17 cellular contexts compared by ENCODE assay signal in genomic region chr6:53532061-53532797, GRCh38. TPM values are rescaled to one million over a fixed set of nuclear protein-coding genes. Genes with fewer than 3 reads are reported as not detected.
DNase-seq lines count a peak whose midpoint lies in the region; ATAC-seq, FAIRE-seq and TF ChIP-seq lines count a peak whose summit lies in the region.
"Had no signal": no experiment of that assay in that cellular context is flagged by ENCODE, and none has a peak within 500 bp of the region (broad histone marks: within the 10 kb centered on the region; RNA-seq: fewer than 3 reads in every experiment).

No MANE protein-coding gene starts in this region.

- peak overlapping the region; percentile 24 for H2AFZ ChIP-seq in GM12878 (ENCODE audit: control insufficient read depth, low read depth, low read length)
- no peak overlapping the region for H2AFZ ChIP-seq in GM23248
- H2AFZ ChIP-seq: hepatocyte had no signal

- H3K9ac ChIP-seq in GM12878 (ENCODE audit: control insufficient read depth, insufficient read depth, low read length) (no peak overlapping the region), mucosa of rectum (ENCODE audit: low read depth in 1 of 2, low read length in 2 of 2) (no peak overlapping the region), GM23248 (no peak overlapping the region)

- no peak for TF ChIP-seq EP300 in GM12878 (IDR thresholded peaks at IDR 0.05; ENCODE audit: borderline replicate concordance in 1 of 2, control insufficient read depth in 1 of 2, low read depth in 2 of 2, low read length in 2 of 2)

- in situ Hi-C loops in GM12878 (cut with MboI), result no loop called here
- in situ Hi-C loops in GM23248 (cut with MboI), result no loop called here

- SMC1A ChIA-PET in GM12878 (lab: Charles Lee; ENCODE audit: uncharacterized antibody, unreplicated experiment), result interaction anchor here (0.8 kb wide), 1 partner anchor 40 kb away, joined by 3 read pairs; no protein-coding TSS in a partner anchor

- DNase-seq in cardiac muscle cell (ENCODE audit: low read depth in 1 of 2, low spot score in 1 of 2), result no peak
- no peak for DNase-seq in right atrium auricular region (ENCODE audit: low spot score)
- no peak for DNase-seq in GM12878 (ENCODE audit: low read depth, low spot score)
- DNase-seq in GM23248, result no peak
- DNase-seq in activated gamma-delta T cell treated with Interleukin-2 at 50 U/mL for 16 hours, result no peak
- no peak for DNase-seq in stimulated activated CD4-positive, alpha-beta T cell treated with anti-CD3 and anti-CD28 coated beads, Interleukin-12 subunit alpha, Interleukin-12 subunit beta, amount 100 ng/mL, for 4 hours
- no peak for DNase-seq in A172 (ENCODE audit: low spot score)
- DNase-seq: activated CD8-positive, alpha-beta memory T cell treated with anti-CD3 and anti-CD28 coated beads, Interleukin-2, amount 50 U/mL, for 48 hours; anterior cingulate cortex; DMS79; effector memory CD8-positive, alpha-beta T cell; mammary epithelial cell; NCI-H345; upper lobe of right lung had no signal

- TF ChIP-seq RAD21 in GM12878 (IDR thresholded peaks at IDR 0.05; ENCODE audit: insufficient read depth, low read depth, low read length), result no peak

- H3K9me3 ChIP-seq in cardiac muscle cell (ENCODE audit: low read depth) (no peaks in the 10 kb centered on the region), right atrium auricular region (no peaks in the 10 kb centered on the region), GM12878 (replicated peaks; ENCODE audit: control insufficient read depth, insufficient read depth, low read length) (no peaks in the 10 kb centered on the region), mucosa of rectum (ENCODE audit: control insufficient read depth in 2 of 2, low read length in 2 of 2) (no peaks in the 10 kb centered on the region), GM23248 (ENCODE audit: low read depth) (no peaks in the 10 kb centered on the region)
- H3K9me3 ChIP-seq: upper lobe of right lung had no signal

- TF ChIP-seq CTCF in cardiac muscle cell (IDR thresholded peaks at IDR 0.05; ENCODE audit: low read depth, low read length) (no peak), right atrium auricular region (IDR thresholded peaks at IDR 0.05) (no peak), GM12878 (IDR thresholded peaks at IDR 0.05 in 2 of 3, conservative IDR thresholded peaks at IDR 0.05 in 1 of 3; ENCODE audit: control insufficient read depth in 2 of 3, extremely low read depth in 1 of 3, insufficient read depth in 1 of 3, low read depth in 3 of 3, low read length in 3 of 3) (no peak)

- H3K4me3 ChIP-seq in cardiac muscle cell, result no peak overlapping the region
- no peak overlapping the region for H3K4me3 ChIP-seq in right atrium auricular region
- H3K4me3 ChIP-seq in GM12878, result no peak overlapping the region
- H3K4me3 ChIP-seq in mucosa of rectum (ENCODE audit: low read length in 2 of 2), result peak overlapping the region in 1 of 2 donors; percentile 31
- no peak overlapping the region for H3K4me3 ChIP-seq in GM23248
- H3K4me3 ChIP-seq: hepatocyte, upper lobe of right lung had no signal

- peak overlapping the region; percentile 87 for H3K27ac ChIP-seq in cardiac muscle cell
- H3K27ac ChIP-seq in right atrium auricular region, result no peak overlapping the region
- H3K27ac ChIP-seq in GM12878 (ENCODE audit: control insufficient read depth, insufficient read depth), result no peak overlapping the region
- peak overlapping the region; percentile 10 to 28 for H3K27ac ChIP-seq in mucosa of rectum (ENCODE audit: low read depth in 2 of 2, low read length in 2 of 2)
- H3K27ac ChIP-seq in GM23248, result no peak overlapping the region
- H3K27ac ChIP-seq: hepatocyte, RWPE1, upper lobe of right lung had no signal

- H3K79me2 ChIP-seq in GM12878 (ENCODE audit: control insufficient read depth, insufficient read depth, low read length) (no peaks in the 10 kb centered on the region; the same call in 1 of the 2 replicates), GM23248 (ENCODE audit: insufficient read depth) (peaks cover 18% of the 10 kb centered on the region; the same call in 1 of the 2 replicates)

- FAIRE-seq in GM12878 (lab: Jason Lieb, UNC), result no peak

- CTCF ChIA-PET in GM12878 (lab: Yijun Ruan, JAX), result interaction anchor here (0.6 to 2.7 kb wide), 3 partner anchors 15 to 193 kb away, joined by 3 to 18 read pairs (median 3); no protein-coding TSS in a partner anchor

- peaks cover 46% of the 10 kb centered on the region for H3K4me1 ChIP-seq in cardiac muscle cell (ENCODE audit: low read depth)
- peaks cover 0 to 48% of the 10 kb centered on the region in 2 donors for H3K4me1 ChIP-seq in right atrium auricular region
- H3K4me1 ChIP-seq in GM12878 (ENCODE audit: control insufficient read depth, insufficient read depth, low read length), result peaks cover 10% of the 10 kb centered on the region
- no peaks in the 10 kb centered on the region for H3K4me1 ChIP-seq in mucosa of rectum (ENCODE audit: control insufficient read depth in 2 of 2, insufficient read depth in 2 of 2, low read length in 2 of 2)
- H3K4me1 ChIP-seq in GM23248 (ENCODE audit: insufficient read depth), result peaks cover 15% of the 10 kb centered on the region

- no TSS peak for BruUV-seq in GM12878 (replicated peaks; lab: Mats Ljungman, UMichigan)

- RAD21 ChIA-PET in GM12878 (lab: Charles Lee; ENCODE audit: unreplicated experiment), result no interaction called here

- no peaks in the 10 kb centered on the region for H3K9me2 ChIP-seq in GM23248 (ENCODE audit: insufficient read depth)

- intact Hi-C loops in GM12878 (cut with micrococcal nuclease; ENCODE audit: unreplicated experiment), result no loop called here

- ATAC-seq in GM12878, result peak; percentile 54
- ATAC-seq: effector memory CD8-positive, alpha-beta T cell; upper lobe of right lung had no signal

- 72% methylated on average over 8 of the region's 8 CpGs for WGBS in GM12878 (ENCODE audit: insufficient coverage, insufficient replicate concordance, low lambda C conversion rate, missing lambda C conversion rate)
- WGBS in GM23248 (ENCODE audit: low coverage in 1 of 2, low lambda C conversion rate in 2 of 2, missing lambda C conversion rate in 2 of 2), 2 experiments, result 83 to 84% methylated on average over 8 of the region's 8 CpGs

- no peak for TF ChIP-seq POLR2A in GM12878 (IDR thresholded peaks at IDR 0.05; ENCODE audit: low read depth, low read length)

- H3K27me3 ChIP-seq in cardiac muscle cell (no peaks in the 10 kb centered on the region), right atrium auricular region (no peaks in the 10 kb centered on the region), GM12878 (replicated peaks in 1 of 2; ENCODE audit: control insufficient read depth in 2 of 2, insufficient read depth in 2 of 2, low read length in 1 of 2) (no peaks in the 10 kb centered on the region), mucosa of rectum (ENCODE audit: control insufficient read depth in 2 of 2, insufficient read depth in 2 of 2, low read length in 2 of 2) (no peaks in the 10 kb centered on the region), GM23248 (replicated peaks; ENCODE audit: insufficient read depth) (no peaks in the 10 kb centered on the region)
- H3K27me3 ChIP-seq: hepatocyte, upper lobe of right lung had no signal

- H3K36me3 ChIP-seq in cardiac muscle cell, result no peaks in the 10 kb centered on the region
- H3K36me3 ChIP-seq in right atrium auricular region, result no peaks in the 10 kb centered on the region
- no peaks in the 10 kb centered on the region for H3K36me3 ChIP-seq in GM12878 (ENCODE audit: control insufficient read depth in 2 of 2, insufficient read depth in 2 of 2, low read length in 1 of 2)
- H3K36me3 ChIP-seq in mucosa of rectum (ENCODE audit: control insufficient read depth in 2 of 2, insufficient read depth in 2 of 2, low read length in 2 of 2), result no peaks in the 10 kb centered on the region
- no peaks in the 10 kb centered on the region for H3K36me3 ChIP-seq in GM23248 (ENCODE audit: low read depth)
- H3K36me3 ChIP-seq: upper lobe of right lung had no signal

- POLR2A ChIA-PET in GM12878 (lab: Charles Lee), result no interaction called here

- H3K4me2 ChIP-seq in GM12878 (ENCODE audit: control insufficient read depth, insufficient read depth) (peak overlapping the region; percentile 38; the same call in 1 of the 2 replicates), GM23248 (ENCODE audit: unreplicated experiment) (no peak overlapping the region)
- H3K4me2 ChIP-seq: hepatocyte had no signal

- H4K20me1 ChIP-seq in GM12878 (ENCODE audit: control insufficient read depth, insufficient read depth), result no peaks in the 10 kb centered on the region
- H4K20me1 ChIP-seq in GM23248 (ENCODE audit: insufficient read depth), result no peaks in the 10 kb centered on the region

- H3F3A ChIP-seq in GM23248 (ENCODE audit: insufficient read depth), result no peaks in the 10 kb centered on the region

TF ChIP-seq in GM12878, 131 proteins besides CTCF, POLR2A, EP300 and RAD21:
- no peak for TF ChIP-seq EZH2 (IDR thresholded peaks at IDR 0.05; ENCODE audit: borderline replicate concordance, control insufficient read depth, low read depth, low read length)
- no peak for TF ChIP-seq ZSCAN29 (IDR thresholded peaks at IDR 0.05)

RNA-seq across cellular contexts. Expression of gene GCLC, which starts 12.7 kb away (rescaled TPM):
- total RNA-seq in cardiac muscle cell, result 23.5 and 33.6 TPM in 2 replicates
- 17.5 and 18.1 TPM in 2 replicates for polyA plus RNA-seq in cardiac muscle cell
- total RNA-seq in right atrium auricular region, result 10 to 100 TPM; 13.5 to 26.3 TPM
- total RNA-seq in GM12878 (2013; cell fraction: nucleolus; rRNA removed), result 22.3 and 25.7 TPM in 2 replicates
- total RNA-seq in GM12878 (2014; rRNA removed), result 11.7 and 15.5 TPM in 2 replicates
- 18.2 and 18.9 TPM in 2 replicates for total RNA-seq in GM12878 (2014; rRNA removed; fragmentation: Illumina TruSeq; extraction: Trizol)
- 19.6 and 20.4 TPM in 2 replicates for total RNA-seq in GM12878 (2021)
- polyA plus RNA-seq in GM12878 (2011; ENCODE audit: low read depth), result 7.7 TPM
- 13.7 and 16.6 TPM in 2 replicates for polyA plus RNA-seq in GM12878 (2011; rRNA removed)
- 7.5 and 7.9 TPM in 2 replicates for polyA plus RNA-seq in GM12878 (2011; cell fraction: cytosol; rRNA removed)
- polyA plus RNA-seq in GM12878 (2011; cell fraction: nucleus; rRNA removed), result 13.0 and 14.6 TPM in 2 replicates
- 5.2 and 6.5 TPM in 2 replicates for polyA plus RNA-seq in GM12878 (2012)
- 23.6 and 45.4 TPM in 2 replicates for polyA plus RNA-seq in GM12878 (2014; fragmentation: Illumina TruSeq; extraction: Trizol)
- 1 to 10 TPM; 7.8 to 8.9 TPM for polyA plus RNA-seq in GM12878 (2014; fragmentation: Nextera tagmentation; extraction: Ambion mirVana)
- 13.3 and 13.6 TPM in 2 replicates for polyA plus RNA-seq in GM12878 (2014; rRNA removed)
- 1 to 10 TPM; 6.5 to 9.1 TPM for polyA plus RNA-seq in GM12878 (2016; fragmentation: Nextera tagmentation; extraction: Ambion mirVana)
- polyA minus RNA-seq in GM12878 (2011; rRNA and poly(A)+ RNA removed), result 14.0 and 16.8 TPM in 2 replicates
- polyA minus RNA-seq in GM12878 (2011; cell fraction: cytosol; rRNA and poly(A)+ RNA removed), result 6.0 and 6.3 TPM in 2 replicates
- polyA minus RNA-seq in GM12878 (2011; cell fraction: nucleus; rRNA and poly(A)+ RNA removed), result 7.3 and 13.1 TPM in 2 replicates
- total RNA-seq in GM23248 (2014; rRNA removed; shearing (Covaris generic)), result 6.4 and 8.6 TPM in 2 replicates
- polyA plus RNA-seq in GM23248 (2016; fragmentation: Nextera tagmentation; extraction: Ambion mirVana), result 3.3 TPM in 2 replicates
- 13.1 and 14.7 TPM in 2 replicates for total RNA-seq in A172 (2014; rRNA removed; shearing (Covaris generic))

Comparison
In these comparisons a context has a peak if more than half of its experiments do, and no peak if none do; other contexts are left out.
1. H3K27ac ChIP-seq: peak in cardiac muscle cell (single experiment) and mucosa of rectum (2 of 2); none in right atrium auricular region (0 of 2), GM12878 (single experiment) and GM23248 (single experiment).